14 cellular contexts compared by ENCODE assay signal in the genomic region with DNA sequence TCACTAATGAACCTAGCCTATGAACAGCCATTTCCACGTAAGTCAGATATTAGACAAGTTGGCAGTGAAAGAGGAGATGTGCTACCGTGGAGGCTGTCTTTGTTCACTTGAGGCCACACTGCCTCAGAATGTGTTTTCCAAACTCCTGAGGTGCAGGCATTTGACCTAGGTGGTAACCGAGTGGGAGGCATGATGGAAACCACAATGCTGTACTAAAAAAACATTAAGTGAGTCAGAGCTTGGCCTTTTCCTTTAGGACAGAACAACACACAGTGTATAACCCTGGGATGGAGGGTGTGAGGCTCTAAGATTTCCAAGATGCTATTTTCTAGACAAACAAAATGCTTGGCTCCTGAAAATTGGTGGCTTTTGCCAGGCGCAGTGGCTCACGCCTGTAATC.
DNase-seq lines count a peak whose midpoint lies in the region; ATAC-seq and TF ChIP-seq lines count a peak whose summit lies in the region.
"Had no signal": no experiment of that assay in that cellular context is flagged by ENCODE, and none has a peak within 500 bp of the region (broad histone marks: within the 10 kb centered on the region; RNA-seq: fewer than 3 reads in every experiment).

No MANE protein-coding gene starts in this region.

- H3K4me1 ChIP-seq in SJSA1 (replicated peaks): peaks cover 27% of the 10 kb centered on the region
- H3K4me1 ChIP-seq: adrenal gland had no signal

- no peak for TF ChIP-seq CTCF in fibroblast of mammary gland (conservative IDR thresholded peaks at IDR 0.05; ENCODE audit: control insufficient read depth, insufficient read depth, low read depth, low read length)

- H3K4me3 ChIP-seq in SJSA1 (no peak overlapping the region), fibroblast of mammary gland (ENCODE audit: control insufficient read depth, low read depth, low read length) (no peak overlapping the region), skeletal muscle cell (ENCODE audit: low read depth, low read length) (no peak overlapping the region)
- H3K4me3 ChIP-seq: adrenal gland, thoracic aorta had no signal

- no peaks in the 10 kb centered on the region for H3K36me3 ChIP-seq in SJSA1
- H3K36me3 ChIP-seq: adrenal gland, neutrophil, thoracic aorta had no signal

- ATAC-seq in stimulated activated naive CD8-positive, alpha-beta T cell treated with anti-CD3 and anti-CD28 coated beads, Interleukin-15, Interleukin-2, amounts not matched to agents 100 U/mL and 50 U/mL, for 24 hours: no peak
- ATAC-seq in GM18873 (IDR thresholded peaks at IDR 0.05; ENCODE audit: low FRiP score, unreplicated experiment): no peak
- ATAC-seq: activated CD4-positive, CD25-positive, alpha-beta regulatory T cell treated with anti-CD3 and anti-CD28 coated beads, Interleukin-2, amount 50 U/mL, for 24 hours had no signal

- no peaks in the 10 kb centered on the region for H3K27me3 ChIP-seq in SJSA1 (replicated peaks)
- H3K27me3 ChIP-seq: adrenal gland, neutrophil had no signal

- H3K27ac ChIP-seq in SJSA1: peak overlapping the region; percentile 35
- H3K27ac ChIP-seq: adrenal gland, neutrophil, thoracic aorta had no signal

- H3K9me3 ChIP-seq in SJSA1 (replicated peaks): no peaks in the 10 kb centered on the region
- H3K9me3 ChIP-seq: adrenal gland, neutrophil, thoracic aorta had no signal

- DNase-seq in HS-5 (ENCODE audit: low read depth): peak; percentile 52
- DNase-seq in SJSA1 (ENCODE audit: low read depth in 1 of 2, low spot score in 2 of 2): peak; percentile 71 to 81
- peak; percentile 49 for DNase-seq in fibroblast of mammary gland (ENCODE audit: low read depth)
- DNase-seq in skeletal muscle cell (ENCODE audit: low read depth): peak; percentile 57
- DNase-seq in stimulated activated naive CD8-positive, alpha-beta T cell treated with anti-CD3 and anti-CD28 coated beads, Interleukin-15, Interleukin-2, amounts not matched to agents 100 U/mL and 50 U/mL, for 24 hours: no peak
- DNase-seq in superior temporal gyrus (ENCODE audit: extremely low spot score): no peak
- DNase-seq: adrenal gland; C1 segment of cervical spinal cord; NCI-H82; stimulated activated CD4-positive, alpha-beta T cell treated with anti-CD3 and anti-CD28 coated beads, Interleukin-4, amount 100 ng/mL, for 4 hours had no signal

Comparison
In these comparisons a context has a peak if more than half of its experiments do, and no peak if none do; other contexts are left out.
1. DNase-seq: peak in HS-5 (single experiment), SJSA1 (2 of 2), fibroblast of mammary gland (single experiment) and skeletal muscle cell (single experiment); none in stimulated activated naive CD8-positive, alpha-beta T cell treated with anti-CD3 and anti-CD28 coated beads, Interleukin-15, Interleukin-2, amounts not matched to agents 100 U/mL and 50 U/mL, for 24 hours (single experiment) and superior temporal gyrus (single experiment).